ENCODE assay signal across 14 cellular contexts in the genomic region with DNA sequence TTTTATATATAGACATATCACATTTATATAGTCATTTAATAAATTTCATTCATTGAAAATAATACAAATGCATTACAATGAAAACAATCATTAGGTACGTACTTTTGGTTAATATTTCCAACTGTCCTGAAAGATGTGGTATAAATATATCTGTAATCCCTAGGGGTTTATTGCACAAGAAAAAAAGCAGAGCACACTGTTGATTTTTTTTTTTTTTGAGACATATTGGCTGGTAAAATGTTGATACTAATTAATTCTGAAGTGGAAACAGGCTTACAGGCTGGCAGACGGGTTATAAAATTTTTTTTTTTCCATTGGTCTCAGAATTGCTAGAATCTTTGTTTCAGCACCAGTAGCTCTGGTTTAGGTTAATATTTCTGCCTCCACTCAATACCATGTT.
DNase-seq lines count a peak whose midpoint lies in the region; ATAC-seq and TF ChIP-seq lines count a peak whose summit lies in the region.
"Had no signal": no experiment of that assay in that cellular context is flagged by ENCODE, and none has a peak within 500 bp of the region (broad histone marks: within the 10 kb centered on the region; RNA-seq: fewer than 3 reads in every experiment).

No MANE protein-coding gene starts in this region.

- intact Hi-C loops in breast epithelium (cut with DNase I; ENCODE audit: low total_unique reads) (no loop called here), colonic mucosa (cut with DNase I) (loop anchor here (5.0 to 10.0 kb wide), 3 partner anchors 539 to 1014 kb away; no protein-coding TSS in a partner anchor)

- H3K36me3 ChIP-seq in breast epithelium: no peaks in the 10 kb centered on the region
- H3K36me3 ChIP-seq in muscle layer of colon (ENCODE audit: insufficient read depth, low read length): no peaks in the 10 kb centered on the region
- no peaks in the 10 kb centered on the region for H3K36me3 ChIP-seq in thoracic aorta
- H3K36me3 ChIP-seq in colonic mucosa: no peaks in the 10 kb centered on the region
- H3K36me3 ChIP-seq: MG63, pancreas, vagina had no signal

- H3K9me3 ChIP-seq in breast epithelium (no peaks in the 10 kb centered on the region), muscle layer of colon (ENCODE audit: low read length) (no peaks in the 10 kb centered on the region), thoracic aorta (no peaks in the 10 kb centered on the region), colonic mucosa (no peaks in the 10 kb centered on the region)
- H3K9me3 ChIP-seq: pancreas, vagina had no signal

- DNase-seq in NCI-H524 treated with DMSO at 0.1 percent for 48 hours (lab: John Stamatoyannopoulos, UW) (peak; percentile 20), breast epithelium (ENCODE audit: low spot score in 2 of 2) (no peak), thoracic aorta (ENCODE audit: low spot score) (no peak), colonic mucosa (no peak), NCI-H345 (lab: John Stamatoyannopoulos, UW) (no peak)
- DNase-seq: activated naive CD4-positive, alpha-beta T cell treated with anti-CD3 and anti-CD28 coated beads for 36 hours; CD8-positive, alpha-beta T cell; central memory CD4-positive, alpha-beta T cell; pancreas had no signal

- no peak overlapping the region for H3K4me3 ChIP-seq in breast epithelium
- H3K4me3 ChIP-seq in muscle layer of colon (ENCODE audit: low read depth in 1 of 2, low read length in 2 of 2): no peak overlapping the region
- H3K4me3 ChIP-seq in thoracic aorta: no peak overlapping the region
- H3K4me3 ChIP-seq in colonic mucosa: no peak overlapping the region
- H3K4me3 ChIP-seq: GM12878, MG63, pancreas, vagina had no signal

- H3K4me1 ChIP-seq in breast epithelium (peaks cover 0 to 11% of the 10 kb centered on the region in 2 donors), muscle layer of colon (ENCODE audit: insufficient read depth, low read length) (peaks cover 27% of the 10 kb centered on the region), thoracic aorta (ENCODE audit: control insufficient read depth in 1 of 2, low read depth in 2 of 2) (peaks cover 21 to 36% of the 10 kb centered on the region in 2 donors), colonic mucosa (no peaks in the 10 kb centered on the region)

- H3K27me3 ChIP-seq in breast epithelium (no peaks in the 10 kb centered on the region), muscle layer of colon (ENCODE audit: control insufficient read depth in 1 of 2, insufficient read depth in 2 of 2, low read length in 2 of 2) (no peaks in the 10 kb centered on the region), thoracic aorta (replicated peaks; ENCODE audit: insufficient read depth) (no peaks in the 10 kb centered on the region), colonic mucosa (no peaks in the 10 kb centered on the region)
- H3K27me3 ChIP-seq: MG63, pancreas, vagina had no signal

- no peak for ATAC-seq in thoracic aorta (ENCODE audit: insufficient number of reproducible peaks, low FRiP score, low read depth)
- no peak for ATAC-seq in GM19023 (IDR thresholded peaks at IDR 0.05; ENCODE audit: unreplicated experiment)
- ATAC-seq: CD8-positive, alpha-beta T cell had no signal

- TF ChIP-seq POLR2A in breast epithelium (IDR thresholded peaks at IDR 0.05): no peak

- TF ChIP-seq CTCF in breast epithelium (IDR thresholded peaks at IDR 0.05) (no peak), thoracic aorta (IDR thresholded peaks at IDR 0.05) (no peak), colonic mucosa (IDR thresholded peaks at IDR 0.05) (no peak)

- H3K27ac ChIP-seq in breast epithelium (peak overlapping the region; percentile 44 to 62), muscle layer of colon (ENCODE audit: low read depth, low read length) (peak overlapping the region; percentile 66), thoracic aorta (peak overlapping the region; percentile 53 to 73), colonic mucosa (no peak overlapping the region)

- H3K9ac ChIP-seq in muscle layer of colon (ENCODE audit: low read length) (no peak overlapping the region), colonic mucosa (ENCODE audit: low read depth in 2 of 2, low read length in 2 of 2) (no peak overlapping the region)
